11 cellular contexts compared by ENCODE assay signal in genomic region chr12:126483145-126484068, GRCh38.
DNase-seq lines count a peak whose midpoint lies in the region; ATAC-seq, FAIRE-seq and TF ChIP-seq lines count a peak whose summit lies in the region.
"Had no signal": no experiment of that assay in that cellular context is flagged by ENCODE, and none has a peak within 500 bp of the region (broad histone marks: within the 10 kb centered on the region; RNA-seq: fewer than 3 reads in every experiment).

No MANE protein-coding gene starts in this region.

- no peak for ATAC-seq in activated T-cell treated with anti-CD3 and anti-CD28 coated beads, Interleukin-2, amount 50 U/mL, for 72 hours (replicated peaks in 1 of 2)
- ATAC-seq in GM19397 (IDR thresholded peaks at IDR 0.05; ENCODE audit: unreplicated experiment) (no peak), HG03378 (IDR thresholded peaks at IDR 0.05; ENCODE audit: unreplicated experiment) (no peak)
- ATAC-seq: HCT116 had no signal

- peak; percentile 22 for DNase-seq in H54 (ENCODE audit: insufficient read length, low spot score)
- peak; percentile 61 for DNase-seq in SK-N-DZ (ENCODE audit: low spot score)
- DNase-seq in fibroblast of mammary gland (ENCODE audit: low read depth): peak; percentile 81
- DNase-seq in retinal pigment epithelial cell (ENCODE audit: low read depth): peak; percentile 86
- no peak for DNase-seq in activated T-cell treated with anti-CD3 and anti-CD28 coated beads, Interleukin-2, amount 50 U/mL, for 72 hours
- no peak for DNase-seq in stimulated activated CD4-positive, alpha-beta T cell treated with anti-CD3 and anti-CD28 coated beads, Interleukin-1b, Interleukin-23, amount 100 ng/mL, for 48 hours
- DNase-seq: activated B cell treated with CpG ODN at 0.5 μM for 24 hours, SHP77 had no signal

- TF ChIP-seq CTCF in fibroblast of mammary gland (conservative IDR thresholded peaks at IDR 0.05; ENCODE audit: control insufficient read depth, insufficient read depth, low read depth, low read length): no peak
- TF ChIP-seq CTCF in retinal pigment epithelial cell (conservative IDR thresholded peaks at IDR 0.05; ENCODE audit: low read depth, low read length): no peak

- no peak overlapping the region for H3K4me3 Mint-ChIP-seq in activated T-cell treated with anti-CD3 and anti-CD28 coated beads, Interleukin-2, amount 50 U/mL, for 72 hours
- H3K4me3 Mint-ChIP-seq: activated B cell treated with CpG ODN at 0.5 μM for 24 hours had no signal

- H3K27me3 Mint-ChIP-seq in activated T-cell treated with anti-CD3 and anti-CD28 coated beads, Interleukin-2, amount 50 U/mL, for 72 hours (ENCODE audit: low read depth): no peaks in the 10 kb centered on the region
- H3K27me3 Mint-ChIP-seq: activated B cell treated with CpG ODN at 0.5 μM for 24 hours had no signal

- no peaks in the 10 kb centered on the region for H3K36me3 Mint-ChIP-seq in activated T-cell treated with anti-CD3 and anti-CD28 coated beads, Interleukin-2, amount 50 U/mL, for 72 hours (ENCODE audit: insufficient read depth in 2 of 2)

- peak overlapping the region; percentile 1 for H3K4me3 ChIP-seq in fibroblast of mammary gland (ENCODE audit: control insufficient read depth, low read depth, low read length)
- H3K4me3 ChIP-seq in retinal pigment epithelial cell (ENCODE audit: low read length): no peak overlapping the region

- TF ChIP-seq POLR2A in H54 (IDR thresholded peaks at IDR 0.05; ENCODE audit: low read depth, low read length): no peak

- peak; percentile 75 for FAIRE-seq in H54 (lab: Jason Lieb, UNC)

- H3K9me3 Mint-ChIP-seq in activated T-cell treated with anti-CD3 and anti-CD28 coated beads, Interleukin-2, amount 50 U/mL, for 72 hours: peaks cover 2 to 3% of the 10 kb centered on the region in 2 donors

- H3K27ac Mint-ChIP-seq in activated T-cell treated with anti-CD3 and anti-CD28 coated beads, Interleukin-2, amount 50 U/mL, for 72 hours: no peak overlapping the region
- H3K27ac Mint-ChIP-seq: activated B cell treated with CpG ODN at 0.5 μM for 24 hours had no signal

- no peaks in the 10 kb centered on the region for H3K4me1 Mint-ChIP-seq in activated T-cell treated with anti-CD3 and anti-CD28 coated beads, Interleukin-2, amount 50 U/mL, for 72 hours (ENCODE audit: low read depth)
- H3K4me1 Mint-ChIP-seq: activated B cell treated with CpG ODN at 0.5 μM for 24 hours had no signal

Comparison
In these comparisons a context has a peak if more than half of its experiments do, and no peak if none do; other contexts are left out.
1. DNase-seq: peak in H54 (single experiment), SK-N-DZ (single experiment), fibroblast of mammary gland (single experiment) and retinal pigment epithelial cell (single experiment); none in activated T-cell treated with anti-CD3 and anti-CD28 coated beads, Interleukin-2, amount 50 U/mL, for 72 hours (0 of 2) and stimulated activated CD4-positive, alpha-beta T cell treated with anti-CD3 and anti-CD28 coated beads, Interleukin-1b, Interleukin-23, amount 100 ng/mL, for 48 hours (single experiment).